ENCODE assay signal across 19 cellular contexts in the genomic region with DNA sequence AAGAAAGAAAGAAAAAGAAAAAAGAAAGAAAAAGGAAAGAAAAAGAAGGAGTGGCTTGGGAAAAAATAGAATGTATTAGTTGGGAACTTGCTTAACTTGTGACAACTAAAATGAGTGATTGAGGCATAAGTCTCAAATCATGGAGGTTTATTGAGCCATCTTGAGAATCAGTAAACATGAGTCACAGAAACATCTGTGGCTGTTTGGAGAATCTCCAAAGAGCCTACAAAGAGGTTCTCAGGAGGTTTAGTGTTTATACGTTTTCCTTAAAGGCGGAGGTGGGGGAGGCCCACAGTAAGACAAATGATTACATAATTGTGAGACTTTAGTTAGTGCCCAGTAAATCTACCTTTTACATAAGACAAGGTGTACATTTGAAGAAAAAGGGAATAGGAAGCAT. TPM values are rescaled to one million over a fixed set of nuclear protein-coding genes. Genes with fewer than 3 reads are reported as not detected.
A peak's percentile ranks its signal among the peaks of the same experiment; 100 is the strongest.
DNase-seq lines count a peak whose midpoint lies in the region; ATAC-seq, FAIRE-seq and TF ChIP-seq lines count a peak whose summit lies in the region.
"Had no signal": no experiment of that assay in that cellular context is flagged by ENCODE, and none has a peak within 500 bp of the region (broad histone marks: within the 10 kb centered on the region; RNA-seq: fewer than 3 reads in every experiment).

No MANE protein-coding gene starts in this region.

- no peak overlapping the region for H3K4me3 ChIP-seq in AG09309 (ENCODE audit: control insufficient read depth, low read depth, low read length)
- H3K4me3 ChIP-seq in bronchial epithelial cell (ENCODE audit: low read depth, low read length), result no peak overlapping the region
- no peak overlapping the region for H3K4me3 ChIP-seq in MG63
- H3K4me3 ChIP-seq: gastrocnemius medialis, SK-N-MC had no signal

- no peaks in the 10 kb centered on the region for H3K27me3 ChIP-seq in bronchial epithelial cell (ENCODE audit: control insufficient read depth, insufficient read depth, low read length)
- no peaks in the 10 kb centered on the region for H3K27me3 ChIP-seq in foreskin keratinocyte
- H3K27me3 ChIP-seq in MG63, result no peaks in the 10 kb centered on the region
- H3K27me3 ChIP-seq: gastrocnemius medialis had no signal

- H3K4me1 ChIP-seq in foreskin keratinocyte, result peaks cover 12% of the 10 kb centered on the region
- H3K4me1 ChIP-seq: gastrocnemius medialis had no signal

- DNase-seq in AG09309 (ENCODE audit: low read depth), result peak; percentile 37
- peak; percentile 87 for DNase-seq in LHCN-M2 (ENCODE audit: low read depth)
- peak; percentile 86 for DNase-seq in bronchial epithelial cell (ENCODE audit: low read depth)
- DNase-seq in foreskin keratinocyte, result peak; percentile 84 to 88
- DNase-seq in ACHN, result no peak
- no peak for DNase-seq in SHP77 (lab: John Stamatoyannopoulos, UW)
- no peak for DNase-seq in MG63
- DNase-seq: activated CD4-positive, alpha-beta T cell treated with anti-CD3 and anti-CD28 coated beads, Interleukin-2, amount 50 U/mL, for 48 hours; AML-193; cortex of kidney; gastrocnemius medialis; HFFc6; NCI-H1436 treated with DMSO at 0.1 percent for 48 hours; stimulated activated CD4-positive, alpha-beta T cell treated with anti-CD3 and anti-CD28 coated beads, Interleukin-2, amount 100 ng/mL, for 24 hours had no signal

- in situ Hi-C loops in ACHN (cut with HindIII; ENCODE audit: low pct_ligation_motif_present, low pct_unique_long_range_greater_than_20kb, low sequenced_read_pairs), result no loop called here

- peak overlapping the region; percentile 65 for H3K27ac ChIP-seq in foreskin keratinocyte
- H3K27ac ChIP-seq: gastrocnemius medialis, KMS-11, SK-N-MC had no signal

- H3K9me3 ChIP-seq in MG63, result peaks cover 8% of the 10 kb centered on the region
- H3K9me3 ChIP-seq: gastrocnemius medialis had no signal

- FAIRE-seq in bronchial epithelial cell (lab: Jason Lieb, UNC), result no peak
- FAIRE-seq: TTC549 had no signal

- TF ChIP-seq CTCF in AG09309 (IDR thresholded peaks at IDR 0.05; ENCODE audit: control insufficient read depth, insufficient read depth, low read depth, low read length, missing control alignments) (no peak), bronchial epithelial cell (IDR thresholded peaks at IDR 0.05; ENCODE audit: insufficient read depth, low read length, severe bottlenecking) (no peak), foreskin keratinocyte (conservative IDR thresholded peaks at IDR 0.05) (no peak)

- ATAC-seq in foreskin keratinocyte (peak; percentile 43), GM21737 (IDR thresholded peaks at IDR 0.05; ENCODE audit: unreplicated experiment) (no peak)
- ATAC-seq: gastrocnemius medialis had no signal

- H3K36me3 ChIP-seq in bronchial epithelial cell (ENCODE audit: control insufficient read depth, insufficient read depth, low read length) (no peaks in the 10 kb centered on the region), MG63 (no peaks in the 10 kb centered on the region)
- H3K36me3 ChIP-seq: gastrocnemius medialis had no signal

RNA-seq across cellular contexts. Expression of a gene that starts 38.6 kb away (rescaled TPM):
- total RNA-seq in LHCN-M2 (2014; rRNA removed) (not detected in 2 replicates), bronchial epithelial cell (not detected in 2 replicates), foreskin keratinocyte (not detected in 2 replicates)
- polyA plus RNA-seq in LHCN-M2 (2012), result not detected
- polyA plus RNA-seq in foreskin keratinocyte, result not detected in 2 replicates
- not detected in 2 replicates for total RNA-seq in MG63 (2014; rRNA removed; shearing (Covaris generic); ENCODE audit: low replicate concordance)
- total RNA-seq: gastrocnemius medialis, HFFc6, NCI-H460 had no signal

RNA-seq across cellular contexts. Expression of a gene that starts 39.2 kb away (rescaled TPM):
- total RNA-seq in LHCN-M2 (2014; rRNA removed), result 30.4 and 32.8 TPM in 2 replicates
- 19.2 TPM for polyA plus RNA-seq in LHCN-M2 (2012)
- 3.4 and 5.2 TPM in 2 replicates for total RNA-seq in bronchial epithelial cell
- 17.2 and 17.7 TPM in 2 replicates for total RNA-seq in foreskin keratinocyte
- polyA plus RNA-seq in foreskin keratinocyte, result 3.0 and 3.8 TPM in 2 replicates
- total RNA-seq in MG63 (2014; rRNA removed; shearing (Covaris generic); ENCODE audit: low replicate concordance), result 13.8 and 18.0 TPM in 2 replicates

Comparison
In these comparisons a context has a peak if more than half of its experiments do, and no peak if none do; other contexts are left out.
1. DNase-seq: peak in AG09309 (single experiment), LHCN-M2 (single experiment), bronchial epithelial cell (single experiment) and foreskin keratinocyte (2 of 2); none in ACHN (single experiment), SHP77 (0 of 2) and MG63 (single experiment).